ENCODE assay signal across 1 cellular context in the genomic region with DNA sequence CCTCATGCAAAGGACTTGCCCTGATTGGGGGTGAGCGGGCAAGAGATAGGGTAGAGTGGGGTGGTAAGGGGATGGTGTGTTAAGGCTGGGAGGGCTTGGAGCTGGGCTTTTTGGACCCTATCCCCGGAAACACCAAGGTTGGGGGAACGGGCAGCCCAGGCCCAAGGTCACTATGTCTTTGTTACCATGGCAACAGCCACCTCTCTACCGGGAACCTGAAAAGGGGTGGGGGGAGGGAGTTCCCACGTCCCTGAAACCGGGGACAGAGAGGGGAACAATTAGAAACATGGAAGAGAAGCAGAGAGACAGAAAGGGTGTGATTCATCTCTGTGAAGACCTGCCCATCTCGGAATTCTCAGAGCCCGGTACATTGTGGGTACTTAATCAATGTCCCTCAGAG.
TF ChIP-seq lines count a peak whose summit lies in the region.

No MANE protein-coding gene starts in this region.

TF ChIP-seq in K562, 482 proteins besides CTCF, POLR2A, EP300 and RAD21:
- peak; percentile 92 for TF ChIP-seq RFX1 (IDR thresholded peaks at IDR 0.05)
- no peak for TF ChIP-seq TAF1 (IDR thresholded peaks at IDR 0.05; ENCODE audit: control insufficient read depth, extremely low read depth, insufficient read depth, low read length, severe bottlenecking)
